Comparison of ENCODE assay signal across 26 cellular contexts in genomic region chr6:148182378-148182777, GRCh38.
A peak's percentile ranks its signal among the peaks of the same experiment; 100 is the strongest.
DNase-seq lines count a peak whose midpoint lies in the region; ATAC-seq and TF ChIP-seq lines count a peak whose summit lies in the region.
"Had no signal": no experiment of that assay in that cellular context is flagged by ENCODE, and none has a peak within 500 bp of the region (broad histone marks: within the 10 kb centered on the region; RNA-seq: fewer than 3 reads in every experiment).

No MANE protein-coding gene starts in this region.

- H4K20me1 ChIP-seq in SK-N-SH (ENCODE audit: insufficient read depth): no peaks in the 10 kb centered on the region
- no peaks in the 10 kb centered on the region for H4K20me1 ChIP-seq in osteoblast (ENCODE audit: insufficient read depth, low read length)

- no peak for TF ChIP-seq CTCF in SK-N-SH (IDR thresholded peaks at IDR 0.05)
- no peak for TF ChIP-seq CTCF in fibroblast of mammary gland (conservative IDR thresholded peaks at IDR 0.05; ENCODE audit: control insufficient read depth, insufficient read depth, low read depth, low read length)
- no peak for TF ChIP-seq CTCF in osteoblast (IDR thresholded peaks at IDR 0.05; ENCODE audit: extremely low read depth, low read depth, low read length)

- H3K9ac ChIP-seq in SK-N-SH: no peak overlapping the region

- no peak for TF ChIP-seq EP300 in SK-N-SH (IDR thresholded peaks at IDR 0.05; ENCODE audit: borderline replicate concordance in 1 of 2, low read depth in 1 of 2, low read length in 1 of 2)

- TF ChIP-seq RAD21 in SK-N-SH (IDR thresholded peaks at IDR 0.05; ENCODE audit: low read length): no peak

- no peaks in the 10 kb centered on the region for H3K36me3 Mint-ChIP-seq in activated CD8-positive, alpha-beta T cell treated with anti-CD3 and anti-CD28 coated beads, Interleukin-2, amount 10 ng/mL, durations not matched to agents 7 days and 5 days (ENCODE audit: low read depth)
- H3K36me3 Mint-ChIP-seq: CD14-positive monocyte; CD4-positive, alpha-beta memory T cell; CD4-positive, CD25-positive, alpha-beta regulatory T cell; CD8-positive, alpha-beta memory T cell had no signal

- CTCF ChIA-PET in SK-N-SH (lab: Yijun Ruan, JAX): no interaction called here
- CTCF ChIA-PET in activated CD8-positive, alpha-beta T cell treated with anti-CD3 and anti-CD28 coated beads, Interleukin-2, amount 10 ng/mL, durations not matched to agents 7 days and 5 days (lab: Charles Lee): no interaction called here

- H3K4me1 ChIP-seq in SK-N-SH (ENCODE audit: control insufficient read depth in 1 of 2, insufficient read depth in 2 of 2, low read depth in 1 of 2, low read length in 1 of 2): no peaks in the 10 kb centered on the region
- no peaks in the 10 kb centered on the region for H3K4me1 ChIP-seq in osteoblast (ENCODE audit: insufficient read depth, low read length)
- H3K4me1 ChIP-seq: A549, BE2C had no signal

- H3K4me1 Mint-ChIP-seq in activated CD8-positive, alpha-beta T cell treated with anti-CD3 and anti-CD28 coated beads, Interleukin-2, amount 10 ng/mL, durations not matched to agents 7 days and 5 days (ENCODE audit: low read depth): no peaks in the 10 kb centered on the region
- H3K4me1 Mint-ChIP-seq: CD14-positive monocyte; CD4-positive, alpha-beta memory T cell; CD4-positive, CD25-positive, alpha-beta regulatory T cell; CD8-positive, alpha-beta memory T cell had no signal

- H3F3A ChIP-seq in SK-N-SH (replicated peaks; ENCODE audit: insufficient read depth): peaks cover under 1% of the 10 kb centered on the region

- POLR2A ChIA-PET in SK-N-SH (lab: Yijun Ruan, JAX): no interaction called here
- POLR2A ChIA-PET in activated CD8-positive, alpha-beta T cell treated with anti-CD3 and anti-CD28 coated beads, Interleukin-2, amount 10 ng/mL, durations not matched to agents 7 days and 5 days (lab: Charles Lee): no interaction called here

- H2AFZ ChIP-seq in SK-N-SH (ENCODE audit: low read depth) (0 out of 2 replicates have a peak overlapping the region, but pooled peaks have one; percentile 11), osteoblast (ENCODE audit: low read length) (no peak overlapping the region)

- no peak overlapping the region for H3K4me3 ChIP-seq in SK-N-SH (ENCODE audit: low read depth in 2 of 2, low read length in 1 of 2)
- no peak overlapping the region for H3K4me3 ChIP-seq in fibroblast of mammary gland (ENCODE audit: control insufficient read depth, low read depth, low read length)
- no peak overlapping the region for H3K4me3 ChIP-seq in osteoblast (ENCODE audit: insufficient read depth, low read length)
- H3K4me3 ChIP-seq: A549, GM12878 had no signal

- H3K27ac Mint-ChIP-seq in activated CD8-positive, alpha-beta T cell treated with anti-CD3 and anti-CD28 coated beads, Interleukin-2, amount 10 ng/mL, durations not matched to agents 7 days and 5 days: no peak overlapping the region
- H3K27ac Mint-ChIP-seq: CD14-positive monocyte; CD4-positive, alpha-beta memory T cell; CD4-positive, CD25-positive, alpha-beta regulatory T cell; CD8-positive, alpha-beta memory T cell had no signal

- H3K9me3 ChIP-seq in SK-N-SH (no peaks in the 10 kb centered on the region), osteoblast (ENCODE audit: low read depth, low read length) (no peaks in the 10 kb centered on the region)
- H3K9me3 ChIP-seq: A549, BE2C had no signal

- H3K27me3 ChIP-seq in SK-N-SH (ENCODE audit: insufficient read depth) (no peaks in the 10 kb centered on the region), osteoblast (ENCODE audit: insufficient read depth, low read length) (no peaks in the 10 kb centered on the region)
- H3K27me3 ChIP-seq: BE2C had no signal

- H3K4me3 Mint-ChIP-seq in activated CD8-positive, alpha-beta T cell treated with anti-CD3 and anti-CD28 coated beads, Interleukin-2, amount 10 ng/mL, durations not matched to agents 7 days and 5 days: no peak overlapping the region
- H3K4me3 Mint-ChIP-seq: CD14-positive monocyte; CD4-positive, alpha-beta memory T cell; CD4-positive, CD25-positive, alpha-beta regulatory T cell; CD8-positive, alpha-beta memory T cell had no signal

- no peak overlapping the region for H3K27ac ChIP-seq in SK-N-SH (ENCODE audit: low read depth in 2 of 2, low read length in 1 of 2)
- no peak overlapping the region for H3K27ac ChIP-seq in osteoblast (ENCODE audit: low read depth, low read length)
- H3K27ac ChIP-seq: 22Rv1, A549 had no signal

- no peaks in the 10 kb centered on the region for H3K79me2 ChIP-seq in SK-N-SH (ENCODE audit: insufficient read depth)
- H3K79me2 ChIP-seq in osteoblast (ENCODE audit: insufficient read depth, low read length): no peaks in the 10 kb centered on the region

- H3K9me2 ChIP-seq in SK-N-SH: no peaks in the 10 kb centered on the region

- ATAC-seq in SK-N-SH treated with all-trans-retinoic acid at 6 μM for 48 hours (no peak), GM18868 (IDR thresholded peaks at IDR 0.05; ENCODE audit: unreplicated experiment) (peak; percentile 53)
- no peak for ATAC-seq in activated CD8-positive, alpha-beta T cell treated with anti-CD3 and anti-CD28 coated beads, Interleukin-2, amount 10 ng/mL, durations not matched to agents 7 days and 5 days
- ATAC-seq: A549, GM12878 had no signal

- 66% methylated on average over 4 of the region's 4 CpGs for WGBS in SK-N-SH (ENCODE audit: low lambda C conversion rate)

- H3K9me3 Mint-ChIP-seq in activated CD8-positive, alpha-beta T cell treated with anti-CD3 and anti-CD28 coated beads, Interleukin-2, amount 10 ng/mL, durations not matched to agents 7 days and 5 days (ENCODE audit: insufficient read depth): no peaks in the 10 kb centered on the region
- H3K9me3 Mint-ChIP-seq: CD4-positive, alpha-beta memory T cell had no signal

- DNase-seq in SK-N-SH (no peak), fibroblast of mammary gland (ENCODE audit: low read depth) (peak; percentile 12), osteoblast (ENCODE audit: insufficient read length, low spot score, missing footprints) (peak; percentile 62), NCI-H128 (lab: John Stamatoyannopoulos, UW; ENCODE audit: unreplicated experiment) (no peak), Ammon's horn (ENCODE audit: low spot score) (no peak)
- no peak for DNase-seq in activated CD8-positive, alpha-beta T cell treated with anti-CD3 and anti-CD28 coated beads, Interleukin-2, amount 10 ng/mL, durations not matched to agents 7 days and 5 days
- DNase-seq: AML-193; BE2C; C1 segment of cervical spinal cord; CD4-positive, alpha-beta memory T cell; CD4-positive, CD25-positive, alpha-beta regulatory T cell; CD8-positive, alpha-beta memory T cell; COR-L47; DMS 273 treated with DMSO at 0.1 percent for 48 hours; DMS153; DMS53; DMS79; DND-41; EL; GDM1 had no signal

- H3K36me3 ChIP-seq in SK-N-SH (replicated peaks in 1 of 2; ENCODE audit: control insufficient read depth in 1 of 2, insufficient read depth in 2 of 2, low read length in 1 of 2) (no peaks in the 10 kb centered on the region), osteoblast (ENCODE audit: insufficient read depth, low read length) (no peaks in the 10 kb centered on the region)
- H3K36me3 ChIP-seq: BE2C had no signal

- H3K27me3 Mint-ChIP-seq in activated CD8-positive, alpha-beta T cell treated with anti-CD3 and anti-CD28 coated beads, Interleukin-2, amount 10 ng/mL, durations not matched to agents 7 days and 5 days (ENCODE audit: low read depth): peaks cover 19% of the 10 kb centered on the region

- no peak overlapping the region for H3K4me2 ChIP-seq in SK-N-SH
- H3K4me2 ChIP-seq in osteoblast (ENCODE audit: insufficient read depth, low read length): no peak overlapping the region
- H3K4me2 ChIP-seq: A549 had no signal

TF ChIP-seq in SK-N-SH, 30 proteins besides CTCF, POLR2A, EP300 and RAD21:
- TF ChIP-seq FOSL2 (IDR thresholded peaks at IDR 0.05; ENCODE audit: borderline replicate concordance, low read depth): no peak
- TF ChIP-seq GABPA (IDR thresholded peaks at IDR 0.05; ENCODE audit: low read depth): no peak

TF ChIP-seq in SK-N-SH treated with all-trans-retinoic acid at 6 μM for 48 hours, 23 proteins besides CTCF, POLR2A, EP300 and RAD21:
- no peak for TF ChIP-seq ZFP3 (CRISPR knock-in tag; IDR thresholded peaks at IDR 0.05)
- TF ChIP-seq PATZ1 (CRISPR knock-in tag; IDR thresholded peaks at IDR 0.05; ENCODE audit: borderline replicate concordance): no peak

Comparison
In these comparisons a context has a peak if more than half of its experiments do, and no peak if none do; other contexts are left out.
1. DNase-seq: peak in fibroblast of mammary gland (single experiment) and osteoblast (single experiment); none in SK-N-SH (single experiment), NCI-H128 (single experiment), Ammon's horn (single experiment) and activated CD8-positive, alpha-beta T cell treated with anti-CD3 and anti-CD28 coated beads, Interleukin-2, amount 10 ng/mL, durations not matched to agents 7 days and 5 days (single experiment).